In genomic region chr14:73392329-73393257, GRCh38 we compare ENCODE assay signal across 23 cellular contexts.
DNase-seq lines count a peak whose midpoint lies in the region; ATAC-seq, FAIRE-seq and TF ChIP-seq lines count a peak whose summit lies in the region.
"Had no signal": no experiment of that assay in that cellular context is flagged by ENCODE, and none has a peak within 500 bp of the region (broad histone marks: within the 10 kb centered on the region; RNA-seq: fewer than 3 reads in every experiment).

No MANE protein-coding gene starts in this region.

- no peak overlapping the region for H3K27ac ChIP-seq in CD4-positive, CD25-positive, alpha-beta regulatory T cell (ENCODE audit: insufficient read depth, low read length, poor library complexity, severe bottlenecking)
- H3K27ac ChIP-seq in GM12878 (ENCODE audit: control insufficient read depth, insufficient read depth) = no peak overlapping the region
- H3K27ac ChIP-seq: BLaER1 treated with 17β-estradiol and CSF1 and Interleukin-3, amounts not matched to agents 10 nM and 100 nM; PC-9; thyroid gland had no signal

- peaks cover 18% of the 10 kb centered on the region for H3K4me1 Mint-ChIP-seq in activated CD8-positive, alpha-beta memory T cell treated with anti-CD3 and anti-CD28 coated beads, Interleukin-2, amount 10 ng/mL, durations not matched to agents 7 days and 5 days
- H3K4me1 Mint-ChIP-seq in CD4-positive, CD25-positive, alpha-beta regulatory T cell = peaks cover 17 to 24% (median 19%) of the 10 kb centered on the region in 4 donors

- no peak for TF ChIP-seq RAD21 in GM12878 (IDR thresholded peaks at IDR 0.05; ENCODE audit: insufficient read depth, low read depth, low read length)

- H3K4me3 ChIP-seq in CD4-positive, CD25-positive, alpha-beta regulatory T cell (ENCODE audit: low read depth, low read length) = no peak overlapping the region
- no peak overlapping the region for H3K4me3 ChIP-seq in GM12878
- H3K4me3 ChIP-seq: BLaER1 treated with 17β-estradiol and CSF1 and Interleukin-3, amounts not matched to agents 10 nM and 100 nM; PC-9; smooth muscle cell; thyroid gland had no signal

- RAD21 ChIA-PET in GM12878 (lab: Charles Lee; ENCODE audit: unreplicated experiment) = interaction anchor here (0.6 to 1.8 kb wide), 8 partner anchors 9 to 102 kb away, joined by 3 to 5 read pairs (median 4); no protein-coding TSS in a partner anchor

- no peak overlapping the region for H3K27ac Mint-ChIP-seq in activated CD8-positive, alpha-beta memory T cell treated with anti-CD3 and anti-CD28 coated beads, Interleukin-2, amount 10 ng/mL, durations not matched to agents 7 days and 5 days
- H3K27ac Mint-ChIP-seq in CD4-positive, CD25-positive, alpha-beta regulatory T cell = peak overlapping the region; percentile 35 to 85 (median 42)
- H3K27ac Mint-ChIP-seq: dendritic cell treated with granulocyte-macrophage colony-stimulating factor and Interleukin-4, amounts not matched to agents 40 ng/mL and 50 ng/mL, for 4 days; WTC11 had no signal

- no peak for TF ChIP-seq POLR2A in GM12878 (IDR thresholded peaks at IDR 0.05; ENCODE audit: low read depth, low read length)

- TF ChIP-seq EP300 in GM12878 (IDR thresholded peaks at IDR 0.05; ENCODE audit: borderline replicate concordance in 1 of 2, control insufficient read depth in 1 of 2, low read depth in 2 of 2, low read length in 2 of 2) = peak in 1 of 2 experiments; percentile 43; a peak in 1 of 4 replicates

- H3K9ac ChIP-seq in GM12878 (ENCODE audit: control insufficient read depth, insufficient read depth, low read length) = no peak overlapping the region
- H3K9ac ChIP-seq: BLaER1 treated with 17β-estradiol and CSF1 and Interleukin-3, amounts not matched to agents 10 nM and 100 nM had no signal

- no TSS peak for BruUV-seq in GM12878 (replicated peaks; lab: Mats Ljungman, UMichigan)

- intact Hi-C loops in GM12878 (cut with micrococcal nuclease; ENCODE audit: unreplicated experiment) = no loop called here

- in situ Hi-C loops in GM12878 (cut with MboI) = no loop called here

- H3K27me3 ChIP-seq in CD4-positive, CD25-positive, alpha-beta regulatory T cell (ENCODE audit: control insufficient read depth, insufficient read depth, low read length) = no peaks in the 10 kb centered on the region
- no peaks in the 10 kb centered on the region for H3K27me3 ChIP-seq in GM12878 (replicated peaks in 1 of 2; ENCODE audit: control insufficient read depth in 2 of 2, insufficient read depth in 2 of 2, low read length in 1 of 2)
- H3K27me3 ChIP-seq: BLaER1 treated with 17β-estradiol and CSF1 and Interleukin-3, amounts not matched to agents 10 nM and 100 nM; thyroid gland had no signal

- no peaks in the 10 kb centered on the region for H3K27me3 Mint-ChIP-seq in activated CD8-positive, alpha-beta memory T cell treated with anti-CD3 and anti-CD28 coated beads, Interleukin-2, amount 10 ng/mL, durations not matched to agents 7 days and 5 days
- H3K27me3 Mint-ChIP-seq in CD4-positive, CD25-positive, alpha-beta regulatory T cell = no peaks in the 10 kb centered on the region
- H3K27me3 Mint-ChIP-seq: dendritic cell treated with granulocyte-macrophage colony-stimulating factor and Interleukin-4, amounts not matched to agents 40 ng/mL and 50 ng/mL, for 4 days; IgD-negative memory B cell; naive thymus-derived CD4-positive, alpha-beta T cell had no signal

- no peak overlapping the region for H3K4me3 Mint-ChIP-seq in activated CD8-positive, alpha-beta memory T cell treated with anti-CD3 and anti-CD28 coated beads, Interleukin-2, amount 10 ng/mL, durations not matched to agents 7 days and 5 days
- peak overlapping the region in 1 of 4 donors; percentile 20 for H3K4me3 Mint-ChIP-seq in CD4-positive, CD25-positive, alpha-beta regulatory T cell
- H3K4me3 Mint-ChIP-seq: dendritic cell treated with granulocyte-macrophage colony-stimulating factor and Interleukin-4, amounts not matched to agents 40 ng/mL and 50 ng/mL, for 4 days; naive thymus-derived CD4-positive, alpha-beta T cell; WTC11 had no signal

- peaks cover under 1% of the 10 kb centered on the region for H3K36me3 Mint-ChIP-seq in activated CD8-positive, alpha-beta memory T cell treated with anti-CD3 and anti-CD28 coated beads, Interleukin-2, amount 10 ng/mL, durations not matched to agents 7 days and 5 days
- H3K36me3 Mint-ChIP-seq in CD4-positive, CD25-positive, alpha-beta regulatory T cell = peaks cover 10% of the 10 kb centered on the region
- H3K36me3 Mint-ChIP-seq: WTC11 had no signal

- POLR2A ChIA-PET in GM12878 (lab: Charles Lee) = interaction anchor here (0.6 to 1.1 kb wide), 3 partner anchors 8 to 163 kb away, joined by 3 to 4 read pairs (median 4); no protein-coding TSS in a partner anchor

- DNase-seq in activated CD8-positive, alpha-beta memory T cell treated with anti-CD3 and anti-CD28 coated beads, Interleukin-2, amount 10 ng/mL, durations not matched to agents 7 days and 5 days = no peak
- DNase-seq in activated CD8-positive, alpha-beta memory T cell treated with anti-CD3 and anti-CD28 coated beads for 24 hours = no peak
- DNase-seq in CD4-positive, CD25-positive, alpha-beta regulatory T cell = peak in 1 of 3 donors; percentile 20
- DNase-seq in GM18507 (ENCODE audit: extremely low spot score, insufficient read length, low read depth) = no peak
- DNase-seq in GM12878 (ENCODE audit: low read depth, low spot score) = no peak
- no peak for DNase-seq in dedifferentiated amniotic fluid mesenchymal stem cell (ENCODE audit: extremely low spot score)
- DNase-seq: activated gamma-delta T cell treated with Interleukin-2 at 50 U/mL for 16 hours; anterior cingulate cortex; Caco-2; left ventricle myocardium superior; naive thymus-derived CD4-positive, alpha-beta T cell; PC-9; Right ventricle myocardium superior; stimulated activated naive CD4-positive, alpha-beta T cell; T-helper 9 cell; thyroid gland had no signal

- WGBS in GM12878 (ENCODE audit: insufficient coverage, insufficient replicate concordance, low lambda C conversion rate, missing lambda C conversion rate) = 22% methylated on average over 4 of the region's 4 CpGs

- FAIRE-seq in GM18507 (lab: Jason Lieb, UNC) = peak; percentile 57
- FAIRE-seq in GM12878 (lab: Jason Lieb, UNC) = peak; percentile 84

- H3K4me1 ChIP-seq in CD4-positive, CD25-positive, alpha-beta regulatory T cell (ENCODE audit: control insufficient read depth, insufficient read depth, low read length, poor library complexity, severe bottlenecking) = no peaks in the 10 kb centered on the region
- peaks cover 16% of the 10 kb centered on the region for H3K4me1 ChIP-seq in GM12878 (ENCODE audit: control insufficient read depth, insufficient read depth, low read length)
- H3K4me1 ChIP-seq: Caco-2 had no signal

- no peaks in the 10 kb centered on the region for H3K36me3 ChIP-seq in CD4-positive, CD25-positive, alpha-beta regulatory T cell (ENCODE audit: control insufficient read depth, insufficient read depth, low read length)
- no peaks in the 10 kb centered on the region for H3K36me3 ChIP-seq in GM12878 (ENCODE audit: control insufficient read depth in 2 of 2, insufficient read depth in 2 of 2, low read length in 1 of 2)
- H3K36me3 ChIP-seq: thyroid gland had no signal

- H3K4me2 ChIP-seq in GM12878 (ENCODE audit: control insufficient read depth, insufficient read depth) = peak overlapping the region; percentile 43
- H3K4me2 ChIP-seq: BLaER1 treated with 17β-estradiol and CSF1 and Interleukin-3, amounts not matched to agents 10 nM and 100 nM; PC-9; smooth muscle cell had no signal

- no peaks in the 10 kb centered on the region for H3K9me3 ChIP-seq in CD4-positive, CD25-positive, alpha-beta regulatory T cell (ENCODE audit: control insufficient read depth in 2 of 2, low read length in 2 of 2)
- H3K9me3 ChIP-seq in GM12878 (replicated peaks; ENCODE audit: control insufficient read depth, insufficient read depth, low read length) = no peaks in the 10 kb centered on the region; the same call in 2 of the 3 replicates
- H3K9me3 ChIP-seq: Caco-2, thyroid gland had no signal

- H4K20me1 ChIP-seq in GM12878 (ENCODE audit: control insufficient read depth, insufficient read depth) = no peaks in the 10 kb centered on the region

- CTCF ChIA-PET in activated CD8-positive, alpha-beta memory T cell treated with anti-CD3 and anti-CD28 coated beads, Interleukin-2, amount 10 ng/mL, durations not matched to agents 7 days and 5 days (lab: Charles Lee) = interaction anchor here (1.1 to 1.3 kb wide), 2 partner anchors 9 to 11 kb away, joined by 3 read pairs; no protein-coding TSS in a partner anchor
- CTCF ChIA-PET in GM12878 (lab: Yijun Ruan, JAX) = interaction anchor here (0.6 to 2.1 kb wide), 7 partner anchors 8 to 97 kb away, joined by 3 to 7 read pairs (median 3); no protein-coding TSS in a partner anchor

- TF ChIP-seq CTCF in GM12878 (IDR thresholded peaks at IDR 0.05 in 2 of 3, conservative IDR thresholded peaks at IDR 0.05 in 1 of 3; ENCODE audit: control insufficient read depth in 2 of 3, extremely low read depth in 1 of 3, insufficient read depth in 1 of 3, low read depth in 3 of 3, low read length in 3 of 3) = no peak

- H3K9me3 Mint-ChIP-seq in activated CD8-positive, alpha-beta memory T cell treated with anti-CD3 and anti-CD28 coated beads, Interleukin-2, amount 10 ng/mL, durations not matched to agents 7 days and 5 days (ENCODE audit: low read depth) = no peaks in the 10 kb centered on the region
- H3K9me3 Mint-ChIP-seq in CD4-positive, CD25-positive, alpha-beta regulatory T cell = no peaks in the 10 kb centered on the region
- H3K9me3 Mint-ChIP-seq: dendritic cell treated with granulocyte-macrophage colony-stimulating factor and Interleukin-4, amounts not matched to agents 40 ng/mL and 50 ng/mL, for 4 days; IgD-negative memory B cell; naive thymus-derived CD4-positive, alpha-beta T cell; WTC11 had no signal

- SMC1A ChIA-PET in GM12878 (lab: Charles Lee; ENCODE audit: uncharacterized antibody, unreplicated experiment) = interaction anchor here (0.7 to 4.1 kb wide), 12 partner anchors 10 to 267 kb away, joined by 3 to 30 read pairs (median 4); no protein-coding TSS in a partner anchor

- H2AFZ ChIP-seq in GM12878 (ENCODE audit: control insufficient read depth, low read depth, low read length) = no peak overlapping the region
- H2AFZ ChIP-seq: PC-9 had no signal

- H3K79me2 ChIP-seq in GM12878 (ENCODE audit: control insufficient read depth, insufficient read depth, low read length) = no peaks in the 10 kb centered on the region

- ATAC-seq in activated CD8-positive, alpha-beta memory T cell treated with anti-CD3 and anti-CD28 coated beads, Interleukin-2, amount 10 ng/mL, durations not matched to agents 7 days and 5 days = peak; percentile 63
- no peak for ATAC-seq in CD4-positive, CD25-positive, alpha-beta regulatory T cell (ENCODE audit: low read depth in 2 of 2)
- peak; percentile 89 for ATAC-seq in GM12878
- ATAC-seq in HG02938 (IDR thresholded peaks at IDR 0.05; ENCODE audit: unreplicated experiment) = no peak
- ATAC-seq in GM18520 (IDR thresholded peaks at IDR 0.05; ENCODE audit: unreplicated experiment) = no peak
- ATAC-seq: left ventricle myocardium superior; naive thymus-derived CD4-positive, alpha-beta T cell; WTC11 had no signal

TF ChIP-seq in GM12878, 131 proteins besides CTCF, POLR2A, EP300 and RAD21 (continues in another document):
- no peak for TF ChIP-seq FOS (IDR thresholded peaks at IDR 0.05; ENCODE audit: borderline replicate concordance, extremely low read depth, insufficient read length)

Comparison
In these comparisons a context has a peak if more than half of its experiments do, and no peak if none do; other contexts are left out.
1. ATAC-seq: peak in activated CD8-positive, alpha-beta memory T cell treated with anti-CD3 and anti-CD28 coated beads, Interleukin-2, amount 10 ng/mL, durations not matched to agents 7 days and 5 days (single experiment) and GM12878 (single experiment); none in CD4-positive, CD25-positive, alpha-beta regulatory T cell (0 of 2), HG02938 (single experiment) and GM18520 (single experiment).